ENCODE assay signal across 8 cellular contexts in the genomic region with DNA sequence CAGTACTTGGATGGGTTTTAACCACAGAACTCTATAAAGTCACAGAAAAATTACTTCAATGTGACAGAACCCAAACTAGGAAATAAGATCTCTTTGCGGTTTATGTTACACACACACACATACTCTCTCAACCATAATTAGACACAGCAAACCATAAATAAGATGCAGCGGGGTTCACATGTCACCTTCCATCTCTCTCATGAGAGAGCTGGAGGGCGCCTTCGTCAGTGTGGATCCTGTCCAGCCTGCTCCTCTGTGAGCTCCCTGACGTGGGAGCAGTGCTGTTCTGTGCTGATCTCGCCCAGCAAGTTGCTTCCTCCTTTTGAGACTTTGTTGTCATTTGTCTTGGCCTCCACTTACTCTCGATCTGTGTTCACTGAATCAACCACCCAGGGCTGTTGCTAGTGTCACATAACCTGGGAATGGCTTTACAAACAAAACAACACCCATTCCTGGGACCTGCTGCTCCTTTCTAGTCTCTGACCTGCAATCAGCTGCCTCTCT.
DNase-seq lines count a peak whose midpoint lies in the region; ATAC-seq, FAIRE-seq and TF ChIP-seq lines count a peak whose summit lies in the region.

No MANE protein-coding gene starts in this region.

- no peak overlapping the region for H3K4me3 ChIP-seq in CD8-positive, alpha-beta T cell (ENCODE audit: low read depth, low read length)
- H3K4me3 ChIP-seq in thyroid gland (replicated peaks in 1 of 3) (no peak overlapping the region), tibial artery (no peak overlapping the region)

- POLR2A ChIA-PET in CD8-positive, alpha-beta T cell (lab: Charles Lee), result no interaction called here
- POLR2A ChIA-PET in activated naive CD8-positive, alpha-beta T cell treated with anti-CD3 and anti-CD28 coated beads, Interleukin-2, amount 10 ng/mL, durations not matched to agents 7 days and 5 days (lab: Charles Lee), result interaction anchor here (0.9 to 1.6 kb wide), 4 partner anchors 11 to 95 kb away, joined by 3 to 5 read pairs (median 4); no protein-coding TSS in a partner anchor

- intact Hi-C loops in CD8-positive, alpha-beta T cell (cut with DNase I, micrococcal nuclease), result no loop called here
- intact Hi-C loops in thyroid gland (cut with DNase I), result no loop called here
- intact Hi-C loops in tibial artery (cut with DNase I; ENCODE audit: low total_unique reads), result no loop called here

- CTCF ChIA-PET in CD8-positive, alpha-beta T cell (lab: Charles Lee), result interaction anchor here (1.5 kb wide), 1 partner anchor 160 kb away, joined by 3 read pairs; no protein-coding TSS in a partner anchor

- H3K36me3 ChIP-seq in CD8-positive, alpha-beta T cell (ENCODE audit: insufficient read depth, low read length), result no peaks in the 10 kb centered on the region
- H3K36me3 ChIP-seq in thyroid gland (no peaks in the 10 kb centered on the region), tibial artery (no peaks in the 10 kb centered on the region)

- no peaks in the 10 kb centered on the region for H3K27me3 Mint-ChIP-seq in CD8-positive, alpha-beta T cell (ENCODE audit: low read depth)
- no peaks in the 10 kb centered on the region for H3K27me3 Mint-ChIP-seq in activated naive CD8-positive, alpha-beta T cell treated with anti-CD3 and anti-CD28 coated beads, Interleukin-2, amount 10 ng/mL, durations not matched to agents 7 days and 5 days

- H3K4me1 Mint-ChIP-seq in CD8-positive, alpha-beta T cell (ENCODE audit: low read depth), result peaks cover 18% of the 10 kb centered on the region
- peaks cover 16% of the 10 kb centered on the region for H3K4me1 Mint-ChIP-seq in activated naive CD8-positive, alpha-beta T cell treated with anti-CD3 and anti-CD28 coated beads, Interleukin-2, amount 10 ng/mL, durations not matched to agents 7 days and 5 days

- no peaks in the 10 kb centered on the region for H3K36me3 Mint-ChIP-seq in CD8-positive, alpha-beta T cell
- H3K36me3 Mint-ChIP-seq in activated naive CD8-positive, alpha-beta T cell treated with anti-CD3 and anti-CD28 coated beads, Interleukin-2, amount 10 ng/mL, durations not matched to agents 7 days and 5 days, result peaks cover 19% of the 10 kb centered on the region

- peak; percentile 71 for FAIRE-seq in GM19239 (lab: Jason Lieb, UNC)

- no peak for DNase-seq in CD8-positive, alpha-beta T cell
- DNase-seq in GM19239 (ENCODE audit: insufficient read length, low spot score) (peak; percentile 12), thyroid gland (peak; percentile 9 to 11), tibial artery (no peak), SHP77 (lab: John Stamatoyannopoulos, UW) (no peak)
- peak; percentile 51 for DNase-seq in activated naive CD8-positive, alpha-beta T cell treated with anti-CD3 and anti-CD28 coated beads, Interleukin-2, amount 10 ng/mL, durations not matched to agents 7 days and 5 days
- DNase-seq in effector CD4-positive, alpha-beta T cell, result no peak

- peak; percentile 67 for ATAC-seq in CD8-positive, alpha-beta T cell
- ATAC-seq in HG03469 (IDR thresholded peaks at IDR 0.05; ENCODE audit: unreplicated experiment), result peak; percentile 85
- peak; percentile 84 for ATAC-seq in activated naive CD8-positive, alpha-beta T cell treated with anti-CD3 and anti-CD28 coated beads, Interleukin-2, amount 10 ng/mL, durations not matched to agents 7 days and 5 days (ENCODE audit: low read depth)

- WGBS in thyroid gland, 2 donors, result 31 to 50% methylated on average over 7 of the region's 7 CpGs

- no peaks in the 10 kb centered on the region for H3K27me3 ChIP-seq in CD8-positive, alpha-beta T cell (ENCODE audit: insufficient read depth, low read length)
- H3K27me3 ChIP-seq in thyroid gland (no peaks in the 10 kb centered on the region), tibial artery (no peaks in the 10 kb centered on the region)

- TF ChIP-seq POLR2A in thyroid gland (IDR thresholded peaks at IDR 0.05), result no peak

- peak overlapping the region; percentile 77 for H3K27ac Mint-ChIP-seq in CD8-positive, alpha-beta T cell
- H3K27ac Mint-ChIP-seq in activated naive CD8-positive, alpha-beta T cell treated with anti-CD3 and anti-CD28 coated beads, Interleukin-2, amount 10 ng/mL, durations not matched to agents 7 days and 5 days, result peak overlapping the region; percentile 94

- H3K4me3 Mint-ChIP-seq in CD8-positive, alpha-beta T cell, result peak overlapping the region; percentile 74
- peak overlapping the region; percentile 66 for H3K4me3 Mint-ChIP-seq in activated naive CD8-positive, alpha-beta T cell treated with anti-CD3 and anti-CD28 coated beads, Interleukin-2, amount 10 ng/mL, durations not matched to agents 7 days and 5 days

- TF ChIP-seq CTCF in CD8-positive, alpha-beta T cell (IDR thresholded peaks at IDR 0.05), result no peak
- TF ChIP-seq CTCF in thyroid gland (IDR thresholded peaks at IDR 0.05), result no peak
- no peak for TF ChIP-seq CTCF in tibial artery (IDR thresholded peaks at IDR 0.05)

- peaks cover 8% of the 10 kb centered on the region for H3K4me1 ChIP-seq in CD8-positive, alpha-beta T cell (ENCODE audit: insufficient read depth, low read length)
- H3K4me1 ChIP-seq in thyroid gland (peaks cover 4 to 7% of the 10 kb centered on the region in 2 donors), tibial artery (no peaks in the 10 kb centered on the region)

- no peaks in the 10 kb centered on the region for H3K9me3 ChIP-seq in CD8-positive, alpha-beta T cell (ENCODE audit: low read length)
- H3K9me3 ChIP-seq in thyroid gland (no peaks in the 10 kb centered on the region), tibial artery (peaks cover 0 to 10% (median 0%) of the 10 kb centered on the region in 3 donors)

- H3K27ac ChIP-seq in CD8-positive, alpha-beta T cell (ENCODE audit: low read depth, low read length), result no peak overlapping the region
- H3K27ac ChIP-seq in thyroid gland (no peak overlapping the region), tibial artery (no peak overlapping the region)

- peaks cover 14% of the 10 kb centered on the region for H3K9me3 Mint-ChIP-seq in CD8-positive, alpha-beta T cell
- peaks cover 26% of the 10 kb centered on the region for H3K9me3 Mint-ChIP-seq in activated naive CD8-positive, alpha-beta T cell treated with anti-CD3 and anti-CD28 coated beads, Interleukin-2, amount 10 ng/mL, durations not matched to agents 7 days and 5 days

Comparison
In these comparisons a context has a peak if more than half of its experiments do, and no peak if none do; other contexts are left out.
1. DNase-seq: peak in GM19239 (single experiment), activated naive CD8-positive, alpha-beta T cell treated with anti-CD3 and anti-CD28 coated beads, Interleukin-2, amount 10 ng/mL, durations not matched to agents 7 days and 5 days (single experiment) and thyroid gland (2 of 2); none in CD8-positive, alpha-beta T cell (0 of 7), tibial artery (0 of 2), SHP77 (0 of 2) and effector CD4-positive, alpha-beta T cell (single experiment).
2. Peak in every context shown above with its lines, with median percentiles within 50 percentile points of each other: ATAC-seq.